Comparison of ENCODE assay signal across 20 cellular contexts in genomic region chr11:62143727-62144126, GRCh38. TPM values are rescaled to one million over a fixed set of nuclear protein-coding genes. Genes with fewer than 3 reads are reported as not detected.
DNase-seq lines count a peak whose midpoint lies in the region; ATAC-seq and TF ChIP-seq lines count a peak whose summit lies in the region.
"Had no signal": no experiment of that assay in that cellular context is flagged by ENCODE, and none has a peak within 500 bp of the region (broad histone marks: within the 10 kb centered on the region; RNA-seq: fewer than 3 reads in every experiment).

No MANE protein-coding gene starts in this region.

- TF ChIP-seq CTCF in AG09309 (IDR thresholded peaks at IDR 0.05; ENCODE audit: control insufficient read depth, insufficient read depth, low read depth, low read length, missing control alignments) (peak; percentile 7), IMR-90 (conservative IDR thresholded peaks at IDR 0.05; ENCODE audit: low read depth, low read length) (0 out of 2 replicates have a peak, but pooled peaks have one; percentile 3), brain (conservative IDR thresholded peaks at IDR 0.05) (no peak), lower lobe of right lung (IDR thresholded peaks at IDR 0.05) (no peak), omental fat pad (IDR thresholded peaks at IDR 0.05) (no peak)

- no peak overlapping the region for H3K4me3 ChIP-seq in AG09309 (ENCODE audit: control insufficient read depth, low read depth, low read length)
- H3K4me3 ChIP-seq in IMR-90 (ENCODE audit: insufficient read depth, low read depth, low read length) = no peak overlapping the region
- no peak overlapping the region for H3K4me3 ChIP-seq in lower lobe of right lung
- H3K4me3 ChIP-seq: body of pancreas, SK-N-MC had no signal

- in situ Hi-C loops in IMR-90 (cut with MboI; ENCODE audit: low sequenced_read_pairs) = no loop called here

- H3K9ac ChIP-seq in IMR-90 (ENCODE audit: low read depth, low read length) = no peak overlapping the region

- no peak overlapping the region for H2BK5ac ChIP-seq in IMR-90 (ENCODE audit: low read depth, low read length, poor library complexity, severe bottlenecking)

- WGBS in IMR-90 (ENCODE audit: extremely low coverage in 2 of 2, insufficient read length in 1 of 2), 2 experiments = no CpG with 5 or more reads among the region's 1 CpG

- no peaks in the 10 kb centered on the region for H3K27me3 ChIP-seq in IMR-90 (ENCODE audit: control insufficient read depth, insufficient read depth, low read length)
- H3K27me3 ChIP-seq in lower lobe of right lung (ENCODE audit: low read depth) = no peaks in the 10 kb centered on the region
- H3K27me3 ChIP-seq: body of pancreas had no signal

- no peak for TF ChIP-seq POLR2A in IMR-90 (IDR thresholded peaks at IDR 0.05; ENCODE audit: low read depth, low read length)

- H4K91ac ChIP-seq in IMR-90 (ENCODE audit: insufficient read depth, low read depth, low read length) = no peak overlapping the region

- H3K4me1 ChIP-seq in IMR-90 (ENCODE audit: control insufficient read depth, insufficient read depth, low read length) (no peaks in the 10 kb centered on the region), lower lobe of right lung (no peaks in the 10 kb centered on the region)
- H3K4me1 ChIP-seq: body of pancreas had no signal

- ATAC-seq in IMR-90 (ENCODE audit: low read depth) (no peak), lower lobe of right lung (no peak), GM18498 (IDR thresholded peaks at IDR 0.05; ENCODE audit: unreplicated experiment) (no peak), omental fat pad (ENCODE audit: low FRiP score) (no peak)
- ATAC-seq: body of pancreas had no signal

- H3K4me1 Mint-ChIP-seq in brain = no peaks in the 10 kb centered on the region
- H3K4me1 Mint-ChIP-seq: CD14-positive monocyte had no signal

- no peak overlapping the region for H2AFZ ChIP-seq in IMR-90 (replicated peaks; ENCODE audit: low read length, poor library complexity)

- no peak overlapping the region for H2BK20ac ChIP-seq in IMR-90 (ENCODE audit: low read depth, low read length)

- dilution Hi-C loops in IMR-90 (cut with HindIII; ENCODE audit: low sequenced_read_pairs, unreplicated experiment) = no loop called here

- no peak overlapping the region for H3K56ac ChIP-seq in IMR-90 (ENCODE audit: extremely low read depth, insufficient read depth, low read length)

- no peak overlapping the region for H2BK120ac ChIP-seq in IMR-90 (ENCODE audit: low read depth, low read length)

- no peaks in the 10 kb centered on the region for H3K9me3 Mint-ChIP-seq in brain
- H3K9me3 Mint-ChIP-seq: CD14-positive monocyte, nephron had no signal

- H3K27ac ChIP-seq in IMR-90 (ENCODE audit: insufficient read depth, low read length) (no peak overlapping the region), lower lobe of right lung (no peak overlapping the region)
- H3K27ac ChIP-seq: body of pancreas, SK-N-MC had no signal

- intact Hi-C loops in IMR-90 (cut with micrococcal nuclease) (no loop called here), lower lobe of right lung (cut with DNase I) (no loop called here)

- no peak overlapping the region for H3K23ac ChIP-seq in IMR-90 (ENCODE audit: low read depth, low read length)

- H3K36me3 ChIP-seq in IMR-90 (ENCODE audit: control insufficient read depth, insufficient read depth, low read length) (peaks cover 54% of the 10 kb centered on the region), lower lobe of right lung (peaks cover 92% of the 10 kb centered on the region)

- no peak overlapping the region for H3K4me3 Mint-ChIP-seq in brain
- H3K4me3 Mint-ChIP-seq: CD14-positive monocyte, nephron had no signal

- CTCF ChIA-PET in IMR-90 (lab: Yijun Ruan, JAX) = no interaction called here

- TF ChIP-seq RAD21 in IMR-90 (IDR thresholded peaks at IDR 0.05; ENCODE audit: low read length) = no peak

- H2AK9ac ChIP-seq in IMR-90 (replicated peaks; ENCODE audit: low read depth, low read length, poor library complexity) = no peak overlapping the region

- H4K20me1 ChIP-seq in IMR-90 (ENCODE audit: insufficient read depth, low read length) = no peaks in the 10 kb centered on the region; the same call in 1 of the 2 replicates

- H3K27me3 Mint-ChIP-seq in brain = peaks cover 3% of the 10 kb centered on the region

- H3K18ac ChIP-seq in IMR-90 (ENCODE audit: low read depth, low read length) = no peak overlapping the region

- peak overlapping the region in 3 of 5 experiments; percentile 52 to 73 (median 73) for H3K27ac Mint-ChIP-seq in brain

- no peaks in the 10 kb centered on the region for H3K9me1 ChIP-seq in IMR-90 (ENCODE audit: insufficient read depth, low read length)

- BruUV-seq in IMR-90 (replicated peaks; lab: Mats Ljungman, UMichigan) = no TSS peak

- H3K4ac ChIP-seq in IMR-90 (ENCODE audit: low read depth, low read length) = no peak overlapping the region

- POLR2A ChIA-PET in IMR-90 (lab: Charles Lee; ENCODE audit: unreplicated experiment) = no interaction called here

- peaks cover 8 to 10% of the 10 kb centered on the region in 2 experiments; a peak in 3 of 4 replicates for H3K79me1 ChIP-seq in IMR-90 (ENCODE audit: low read depth in 1 of 2, low read length in 2 of 2)

- H3K14ac ChIP-seq in IMR-90 (replicated peaks; ENCODE audit: low read depth, low read length) = no peak overlapping the region

- no peak overlapping the region for H4K8ac ChIP-seq in IMR-90 (ENCODE audit: low read depth in 2 of 2, low read length in 2 of 2)

- no peak overlapping the region for H2BK15ac ChIP-seq in IMR-90 (ENCODE audit: low read depth, low read length)

- H3K36me3 Mint-ChIP-seq in brain = peaks cover 39% of the 10 kb centered on the region

- no peak overlapping the region for H3K4me2 ChIP-seq in IMR-90 (ENCODE audit: low read depth, low read length)

- no peak overlapping the region for H4K5ac ChIP-seq in IMR-90 (ENCODE audit: low read depth, low read length)

- no peaks in the 10 kb centered on the region for H3K9me3 ChIP-seq in IMR-90 (ENCODE audit: control insufficient read depth, insufficient read depth, low read length)
- H3K9me3 ChIP-seq in lower lobe of right lung = no peaks in the 10 kb centered on the region
- H3K9me3 ChIP-seq: body of pancreas had no signal

- no peak for DNase-seq in AG09309 (ENCODE audit: low read depth)
- DNase-seq in IMR-90 = no peak
- DNase-seq in lower lobe of right lung = peak; percentile 22
- no peak for DNase-seq in NCI-H1930 (lab: John Stamatoyannopoulos, UW)
- DNase-seq in omental fat pad (ENCODE audit: low spot score) = no peak
- DNase-seq: activated naive CD4-positive, alpha-beta T cell treated with Interleukin-2 at 50 U/mL for 16 hours; DMS53; effector memory CD4-positive, alpha-beta T cell; KBM-7; NCI-H1105 treated with DMSO at 0.1 percent for 48 hours; NCI-H2227 treated with DMSO at 0.1 percent for 48 hours had no signal

- no peak overlapping the region for H2AK5ac ChIP-seq in IMR-90 (ENCODE audit: low read depth, low read length)

TF ChIP-seq in IMR-90, 13 proteins besides CTCF, POLR2A, EP300 and RAD21:
- no peak for TF ChIP-seq NFE2L2 (IDR thresholded peaks at IDR 0.05; ENCODE audit: low read depth, low read length)
- no peak for TF ChIP-seq CHD1 (IDR thresholded peaks at IDR 0.05; ENCODE audit: low read depth, low read length)
- no peak for TF ChIP-seq RCOR1 (IDR thresholded peaks at IDR 0.05; ENCODE audit: insufficient replicate concordance, low read length)
- TF ChIP-seq SMC3 (IDR thresholded peaks at IDR 0.05; ENCODE audit: low read depth, low read length) = no peak
- no peak for TF ChIP-seq CEBPB (IDR thresholded peaks at IDR 0.05; ENCODE audit: low read depth, low read length)
- no peak for TF ChIP-seq RFX5 (IDR thresholded peaks at IDR 0.05; ENCODE audit: low read depth, low read length)
- no peak for TF ChIP-seq USF2 (IDR thresholded peaks at IDR 0.05; ENCODE audit: low read depth, low read length)
- TF ChIP-seq MAZ (IDR thresholded peaks at IDR 0.05; ENCODE audit: borderline replicate concordance, low read depth, low read length) = no peak
- TF ChIP-seq MAFK (IDR thresholded peaks at IDR 0.05; ENCODE audit: low read depth, low read length) = no peak
- TF ChIP-seq BHLHE40 (IDR thresholded peaks at IDR 0.05; ENCODE audit: low read depth, low read length) = no peak
- no peak for TF ChIP-seq MXI1 (IDR thresholded peaks at IDR 0.05; ENCODE audit: borderline replicate concordance, low read depth, low read length)
- TF ChIP-seq ELK1 (IDR thresholded peaks at IDR 0.05; ENCODE audit: borderline replicate concordance, low read depth, low read length) = no peak
- TF ChIP-seq FOS (IDR thresholded peaks at IDR 0.05; ENCODE audit: low read depth, low read length) = no peak

RNA-seq across cellular contexts. Expression of gene INCENP, which starts 19.9 kb away (rescaled TPM):
- total RNA-seq in IMR-90 (2012; rRNA removed) (23.8 and 26.9 TPM in 2 replicates), lower lobe of right lung (21.6 TPM), omental fat pad (10 to 100 TPM in 2 of 4 donors, 1 to 10 TPM in 2; 8.0 to 19.1 (median 12.9) TPM)
- polyA plus RNA-seq in IMR-90 (2012; rRNA removed) (17.7 and 18.6 TPM in 2 replicates), brain (ENCODE audit: insufficient read depth, low read depth, low replicate concordance) (59.0 TPM)
- polyA plus RNA-seq in IMR-90 (2012; cell fraction: cytosol; rRNA removed) = 8.4 and 8.8 TPM in 2 replicates
- polyA plus RNA-seq in IMR-90 (2012; cell fraction: nucleus; rRNA removed; ENCODE audit: low replicate concordance) = 22.9 and 29.8 TPM in 2 replicates

RNA-seq across cellular contexts. Expression of gene SCGB1D1, which starts 46.3 kb away (rescaled TPM):
- not detected in 2 replicates for total RNA-seq in IMR-90 (2012; rRNA removed)
- not detected in 2 replicates for polyA plus RNA-seq in IMR-90 (2012; rRNA removed)
- polyA plus RNA-seq in IMR-90 (2012; cell fraction: cytosol; rRNA removed) = not detected in 2 replicates
- polyA plus RNA-seq in IMR-90 (2012; cell fraction: nucleus; rRNA removed; ENCODE audit: low replicate concordance) = not detected in 2 replicates
- not detected for polyA plus RNA-seq in brain (ENCODE audit: insufficient read depth, low read depth, low replicate concordance)
- total RNA-seq in lower lobe of right lung = not detected
- total RNA-seq in omental fat pad = not detected
- total RNA-seq: activated CD8-positive, alpha-beta memory T cell treated with anti-CD3 and anti-CD28 coated beads for 36 hours; body of pancreas; frontal cortex; renal cortical epithelial cell had no signal
- polyA plus RNA-seq: CD14-positive monocyte had no signal

Comparison
In these comparisons a context has a peak if more than half of its experiments do, and no peak if none do; other contexts are left out.
1. CTCF ChIP-seq: peak in AG09309 (single experiment) and IMR-90 (single experiment); none in brain (0 of 2), lower lobe of right lung (single experiment) and omental fat pad (0 of 3).